In the genomic region with DNA sequence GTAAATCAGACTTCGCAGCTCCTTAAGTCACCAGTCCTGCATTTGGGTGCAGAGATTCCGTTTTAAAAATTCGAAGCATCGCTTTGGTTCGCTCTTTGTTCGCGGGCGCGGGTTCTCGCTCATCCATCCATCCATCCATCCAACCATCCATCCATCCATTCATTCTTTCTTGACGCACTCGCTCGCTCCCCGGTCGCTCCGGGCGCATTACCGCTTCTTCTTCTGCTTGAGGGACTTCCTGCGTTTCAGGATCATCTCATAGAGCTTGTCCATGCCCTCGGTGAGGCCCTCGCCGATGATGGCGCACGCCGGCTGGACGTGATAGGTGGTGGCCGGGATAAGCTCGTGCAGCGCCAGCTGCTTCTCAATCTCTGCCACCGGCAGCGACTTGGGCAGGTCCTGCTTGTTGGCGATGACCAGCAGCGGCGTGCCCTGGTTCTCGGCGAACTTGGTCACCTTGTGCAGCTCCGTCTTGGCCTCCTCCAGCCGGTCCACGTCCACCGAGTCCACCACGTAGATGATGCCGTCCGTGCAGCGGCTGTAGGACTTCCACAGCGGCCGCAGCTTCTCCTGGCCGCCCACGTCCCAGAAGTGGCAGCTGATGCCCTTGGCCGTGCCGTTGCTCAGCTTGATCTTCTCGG, we compare ENCODE assay signal across 8 cellular contexts. TPM values are rescaled to one million over a fixed set of nuclear protein-coding genes. Genes with fewer than 3 reads are reported as not detected.
DNase-seq lines count a peak whose midpoint lies in the region; ATAC-seq and TF ChIP-seq lines count a peak whose summit lies in the region.

No MANE protein-coding gene starts in this region.

- H3K4me3 ChIP-seq in Caco-2 (ENCODE audit: low read depth, low read length) (peak overlapping the region; percentile 96), HFF-Myc (replicated peaks; ENCODE audit: low read depth, low read length) (peak overlapping the region; percentile 46), WERI-Rb-1 (ENCODE audit: low read depth, low read length) (peak overlapping the region; percentile 73), epithelial cell of esophagus (ENCODE audit: low read length) (peak overlapping the region; percentile 77)

- no TSS peak for BruUV-seq in Caco-2 (replicated peaks; lab: Mats Ljungman, UMichigan)

- H3K4me3 Mint-ChIP-seq in Caco-2 (ENCODE audit: unreplicated experiment): peak overlapping the region; percentile 95
- peak overlapping the region; percentile 95 for H3K4me3 Mint-ChIP-seq in natural killer cell treated with Interleukin-12 subunit alpha and Interleukin-12 subunit beta and Interleukin-15 and Interleukin-18, amount 100 ng/mL, for 72 hours

- H3K4me1 ChIP-seq in Caco-2: peaks cover 6% of the 10 kb centered on the region

- peaks cover 64% of the 10 kb centered on the region for H3K36me3 Mint-ChIP-seq in Caco-2 (ENCODE audit: insufficient read depth, unreplicated experiment)
- peaks cover 30% of the 10 kb centered on the region for H3K36me3 Mint-ChIP-seq in natural killer cell treated with Interleukin-12 subunit alpha and Interleukin-12 subunit beta and Interleukin-15 and Interleukin-18, amount 100 ng/mL, for 72 hours

- peak in 1 of 2 experiments; percentile 13 for DNase-seq in Caco-2
- DNase-seq in HFF-Myc (ENCODE audit: extremely low read depth, low read depth): no peak
- peak; percentile 50 for DNase-seq in WERI-Rb-1
- DNase-seq in epithelial cell of esophagus (ENCODE audit: low read depth): peak; percentile 43
- DNase-seq in natural killer cell treated with Interleukin-12 subunit alpha and Interleukin-12 subunit beta and Interleukin-15 and Interleukin-18, amount 100 ng/mL, for 72 hours (ENCODE audit: low spot score): no peak
- no peak for DNase-seq in NCI-H446 (lab: John Stamatoyannopoulos, UW)
- DNase-seq in NCI-H226: no peak

- ATAC-seq in natural killer cell treated with Interleukin-12 subunit alpha and Interleukin-12 subunit beta and Interleukin-15 and Interleukin-18, amount 100 ng/mL, for 72 hours: peak; percentile 1 to 2
- ATAC-seq in GM19328 (IDR thresholded peaks at IDR 0.05; ENCODE audit: unreplicated experiment): no peak

- H3K9me3 ChIP-seq in Caco-2 (no peaks in the 10 kb centered on the region), WERI-Rb-1 (ENCODE audit: severe bottlenecking) (no peaks in the 10 kb centered on the region)

- POLR2A ChIA-PET in Caco-2 (lab: Charles Lee): interaction anchor here (0.7 to 0.8 kb wide), 2 partner anchors 74 to 176 kb away, joined by 3 read pairs; no protein-coding TSS in a partner anchor

- H3K27ac Mint-ChIP-seq in Caco-2 (ENCODE audit: unreplicated experiment): peak overlapping the region; percentile 91
- H3K27ac Mint-ChIP-seq in natural killer cell treated with Interleukin-12 subunit alpha and Interleukin-12 subunit beta and Interleukin-15 and Interleukin-18, amount 100 ng/mL, for 72 hours: peak overlapping the region; percentile 98 to 99

- H3K36me3 ChIP-seq in Caco-2 (ENCODE audit: control insufficient read depth, insufficient read depth, low read length) (no peaks in the 10 kb centered on the region; the same call in 1 of the 2 replicates), WERI-Rb-1 (no peaks in the 10 kb centered on the region)

- TF ChIP-seq CTCF in Caco-2 (IDR thresholded peaks at IDR 0.05; ENCODE audit: insufficient read depth in 1 of 2, low read depth in 1 of 2, low read length in 1 of 2, severe bottlenecking in 1 of 2, unreplicated experiment in 1 of 2): no peak
- no peak for TF ChIP-seq CTCF in HFF-Myc (IDR thresholded peaks at IDR 0.05; ENCODE audit: low read depth, low read length, missing control alignments)
- no peak for TF ChIP-seq CTCF in WERI-Rb-1 (IDR thresholded peaks at IDR 0.05; ENCODE audit: low read depth, low read length)
- TF ChIP-seq CTCF in epithelial cell of esophagus (IDR thresholded peaks at IDR 0.05; ENCODE audit: insufficient read depth, low read depth, low read length, missing control alignments): no peak

- intact Hi-C loops in Caco-2 (cut with micrococcal nuclease; ENCODE audit: unreplicated experiment): loop anchor here (2.0 kb wide), 3 partner anchors 33 to 133 kb away; no protein-coding TSS in a partner anchor

- H3K27me3 Mint-ChIP-seq in Caco-2 (ENCODE audit: insufficient read depth, unreplicated experiment): no peaks in the 10 kb centered on the region
- H3K27me3 Mint-ChIP-seq in natural killer cell treated with Interleukin-12 subunit alpha and Interleukin-12 subunit beta and Interleukin-15 and Interleukin-18, amount 100 ng/mL, for 72 hours: peaks cover 0 to 3% of the 10 kb centered on the region in 2 donors

- H3K27ac ChIP-seq in WERI-Rb-1: no peak overlapping the region

- CTCF ChIA-PET in Caco-2 (lab: Charles Lee): interaction anchor here (0.5 kb wide), 1 partner anchor 133 kb away, joined by 3 read pairs; no protein-coding TSS in a partner anchor

- H3K9me3 Mint-ChIP-seq in Caco-2 (ENCODE audit: unreplicated experiment): no peaks in the 10 kb centered on the region
- H3K9me3 Mint-ChIP-seq in natural killer cell treated with Interleukin-12 subunit alpha and Interleukin-12 subunit beta and Interleukin-15 and Interleukin-18, amount 100 ng/mL, for 72 hours: no peaks in the 10 kb centered on the region

- H3K27me3 ChIP-seq in Caco-2 (replicated peaks; ENCODE audit: control insufficient read depth, insufficient read depth, low read length) (no peaks in the 10 kb centered on the region), WERI-Rb-1 (ENCODE audit: insufficient read depth, low read depth, severe bottlenecking) (no peaks in the 10 kb centered on the region)

- no peaks in the 10 kb centered on the region for H3K4me1 Mint-ChIP-seq in Caco-2 (ENCODE audit: low read depth, unreplicated experiment)
- peaks cover 48 to 57% of the 10 kb centered on the region in 2 donors for H3K4me1 Mint-ChIP-seq in natural killer cell treated with Interleukin-12 subunit alpha and Interleukin-12 subunit beta and Interleukin-15 and Interleukin-18, amount 100 ng/mL, for 72 hours (ENCODE audit: low read depth in 2 of 2)

RNA-seq across cellular contexts. Expression of a gene that starts 1.0 kb away (rescaled TPM):
- 76.0 and 81.2 TPM in 2 replicates for total RNA-seq in Caco-2 (2022)
- 100 to 1,000 TPM in 1 of 2 donors, 10 to 100 TPM in 1; 99.5 to 136 TPM for total RNA-seq in natural killer cell treated with Interleukin-12 subunit alpha and Interleukin-12 subunit beta and Interleukin-15 and Interleukin-18, amount 100 ng/mL, for 72 hours

Comparison
In these comparisons a context has a peak if more than half of its experiments do, and no peak if none do; other contexts are left out.
1. DNase-seq: peak in WERI-Rb-1 (single experiment) and epithelial cell of esophagus (single experiment); none in HFF-Myc (single experiment), natural killer cell treated with Interleukin-12 subunit alpha and Interleukin-12 subunit beta and Interleukin-15 and Interleukin-18, amount 100 ng/mL, for 72 hours (single experiment), NCI-H446 (0 of 2) and NCI-H226 (single experiment).
2. H3K4me3 ChIP-seq: peak in every context shown above with its lines; median percentile 96 in Caco-2; 77 in epithelial cell of esophagus; 73 in WERI-Rb-1; 46 in HFF-Myc.